Comparison of ENCODE assay signal across 24 cellular contexts in genomic region chr6:16575655-16576054, GRCh38.
"Had no signal": no experiment of that assay in that cellular context is flagged by ENCODE, and none has a peak within 500 bp of the region (broad histone marks: within the 10 kb centered on the region; RNA-seq: fewer than 3 reads in every experiment).

No MANE protein-coding gene starts in this region.

- H3K9me3 ChIP-seq: breast epithelium, gastrocnemius medialis, neutrophil, sigmoid colon, thyroid gland had no signal

- H3K4me3 ChIP-seq: breast epithelium, gastrocnemius medialis, sigmoid colon, thyroid gland had no signal

- H3K4me1 ChIP-seq: breast epithelium, thyroid gland had no signal

- H3K36me3 ChIP-seq: breast epithelium, gastrocnemius medialis, sigmoid colon, thyroid gland had no signal

- H3K27ac ChIP-seq: breast epithelium, gastrocnemius medialis, neutrophil, sigmoid colon, thyroid gland had no signal

- ATAC-seq: activated naive CD4-positive, alpha-beta T cell treated with anti-CD3 and anti-CD28 coated beads, Interleukin-2, amount 50 U/mL, for 72 hours; activated T-cell treated with anti-CD3 and anti-CD28 coated beads, Interleukin-2, amount 50 U/mL, for 72 hours; gastrocnemius medialis; stimulated activated effector memory CD8-positive, alpha-beta T cell treated with anti-CD3 and anti-CD28 coated beads, Interleukin-12 subunit alpha, Interleukin-12 subunit beta, amount 100 ng/mL, for 72 hours had no signal

- H3K27me3 ChIP-seq: breast epithelium, gastrocnemius medialis, neutrophil, sigmoid colon, thyroid gland had no signal

- H3K27ac Mint-ChIP-seq: activated naive CD4-positive, alpha-beta T cell treated with anti-CD3 and anti-CD28 coated beads, Interleukin-2, amount 50 U/mL, for 72 hours; activated T-cell treated with anti-CD3 and anti-CD28 coated beads, Interleukin-2, amount 50 U/mL, for 72 hours; memory B cell; nephron; stimulated activated effector memory CD8-positive, alpha-beta T cell treated with anti-CD3 and anti-CD28 coated beads, Interleukin-12 subunit alpha, Interleukin-12 subunit beta, amount 100 ng/mL, for 72 hours; stimulated activated naive CD8-positive, alpha-beta T cell treated with anti-CD3 and anti-CD28 coated beads, Interleukin-15, Interleukin-2, amounts not matched to agents 100 ng/mL and 50 ng/mL, for 24 hours; T-helper 2 cell treated with Interferon-gamma antibody and Interleukin-4, amounts not matched to agents 5 μg/mL and 100 μg/mL, for 36 hours had no signal

- H3K4me3 Mint-ChIP-seq: activated T-cell treated with anti-CD3 and anti-CD28 coated beads, Interleukin-2, amount 50 U/mL, for 72 hours; central memory CD8-positive, alpha-beta T cell; memory B cell; nephron; stimulated activated effector memory CD8-positive, alpha-beta T cell treated with anti-CD3 and anti-CD28 coated beads, Interleukin-12 subunit alpha, Interleukin-12 subunit beta, amount 100 ng/mL, for 72 hours; stimulated activated naive CD8-positive, alpha-beta T cell treated with anti-CD3 and anti-CD28 coated beads, Interleukin-15, Interleukin-2, amounts not matched to agents 100 ng/mL and 50 ng/mL, for 24 hours; T-helper 2 cell treated with Interferon-gamma antibody and Interleukin-4, amounts not matched to agents 5 μg/mL and 100 μg/mL, for 36 hours had no signal

- H3K27me3 Mint-ChIP-seq: central memory CD8-positive, alpha-beta T cell; memory B cell; stimulated activated naive CD8-positive, alpha-beta T cell treated with anti-CD3 and anti-CD28 coated beads, Interleukin-15, Interleukin-2, amounts not matched to agents 100 ng/mL and 50 ng/mL, for 24 hours had no signal

- DNase-seq: activated CD4-positive, alpha-beta T cell treated with anti-CD3 and anti-CD28 coated beads for 4 hours; activated CD4-positive, alpha-beta T cell treated with anti-CD3 and anti-CD28 coated beads, Interleukin-2, amount 50 U/mL, for 4 hours; activated naive CD4-positive, alpha-beta T cell; activated T-cell treated with anti-CD3 and anti-CD28 coated beads for 4 hours; activated T-cell treated with anti-CD3 and anti-CD28 coated beads, Interleukin-2, amount 50 U/mL, for 72 hours; effector memory CD4-positive, alpha-beta T cell; gastrocnemius medialis; glutamatergic neuron; islet precursor cell; retina; sigmoid colon; small intestine; stimulated activated CD4-positive, alpha-beta T cell treated with anti-CD3 and anti-CD28 coated beads, Interleukin-4, amount 100 ng/mL, for 24 hours; T-helper 1 cell; thyroid gland had no signal

- H3K9me3 Mint-ChIP-seq: activated naive CD4-positive, alpha-beta T cell treated with anti-CD3 and anti-CD28 coated beads, Interleukin-2, amount 50 U/mL, for 72 hours; activated T-cell treated with anti-CD3 and anti-CD28 coated beads, Interleukin-2, amount 50 U/mL, for 72 hours; central memory CD8-positive, alpha-beta T cell; memory B cell; nephron; stimulated activated effector memory CD8-positive, alpha-beta T cell treated with anti-CD3 and anti-CD28 coated beads, Interleukin-12 subunit alpha, Interleukin-12 subunit beta, amount 100 ng/mL, for 72 hours; stimulated activated naive CD8-positive, alpha-beta T cell treated with anti-CD3 and anti-CD28 coated beads, Interleukin-15, Interleukin-2, amounts not matched to agents 100 ng/mL and 50 ng/mL, for 24 hours; T-helper 2 cell treated with Interferon-gamma antibody and Interleukin-4, amounts not matched to agents 5 μg/mL and 100 μg/mL, for 36 hours had no signal
